Comparison of ENCODE assay signal across 1 cellular context in the genomic region with DNA sequence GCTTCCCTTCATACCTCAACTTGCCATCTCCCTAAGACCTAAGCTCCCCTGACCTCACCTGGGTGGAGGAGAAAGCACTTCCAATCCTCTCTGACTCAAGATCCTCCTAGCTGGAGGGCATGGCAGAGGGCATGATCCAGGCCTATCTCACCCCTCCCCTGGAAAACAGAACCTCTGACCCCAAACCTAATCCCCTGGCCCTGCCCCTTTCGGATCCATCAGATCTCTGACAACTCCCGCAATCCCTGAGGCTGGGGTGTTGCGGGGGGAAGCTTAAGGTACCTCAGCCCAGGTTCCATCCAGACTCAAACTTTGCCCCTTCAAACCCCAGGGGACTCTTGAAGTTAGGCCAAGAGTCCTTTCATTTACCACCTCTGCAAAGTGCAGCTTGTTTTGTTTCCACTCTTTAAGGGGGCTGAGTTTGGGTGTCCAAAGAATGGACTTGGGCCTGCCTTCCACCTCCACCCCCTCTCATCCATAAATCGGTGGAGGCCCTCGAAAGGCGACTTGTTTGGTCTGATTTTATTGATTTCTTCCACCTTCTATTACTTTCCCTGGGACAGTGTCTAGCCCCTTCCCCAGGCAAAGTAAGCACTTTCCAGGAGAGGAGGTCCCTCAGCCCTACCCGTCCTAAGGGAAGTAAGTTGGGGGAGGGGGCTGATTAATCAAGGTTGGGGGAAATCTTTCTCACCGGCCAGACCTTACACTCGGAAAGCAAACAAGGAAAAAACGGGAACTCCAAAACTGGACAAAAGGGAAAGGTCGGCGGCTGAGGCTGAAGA.
A peak's percentile ranks its signal among the peaks of the same experiment; 100 is the strongest.
TF ChIP-seq lines count a peak whose summit lies in the region.

No MANE protein-coding gene starts in this region.

TF ChIP-seq in HepG2, 621 proteins besides CTCF, POLR2A, EP300 and RAD21 (continued from another document and continues in another):
- TF ChIP-seq ZNF230 (CRISPR knock-in tag; IDR thresholded peaks at IDR 0.05) (no peak), ZFP37 (CRISPR knock-in tag; IDR thresholded peaks at IDR 0.05; ENCODE audit: borderline replicate concordance) (no peak), ZFY (CRISPR knock-in tag; IDR thresholded peaks at IDR 0.05) (peak; percentile 39), SKI (IDR thresholded peaks at IDR 0.05; ENCODE audit: partially characterized antibody) (peak; percentile 9), MYC (CRISPR knock-in tag; IDR thresholded peaks at IDR 0.05; ENCODE audit: borderline replicate concordance) (no peak), SP140L (CRISPR knock-in tag; IDR thresholded peaks at IDR 0.05; ENCODE audit: borderline replicate concordance) (no peak), JUN (CRISPR knock-in tag; IDR thresholded peaks at IDR 0.05) (peak; percentile 16; the same call in 1 of the 2 replicates), TBX2 (CRISPR knock-in tag; IDR thresholded peaks at IDR 0.05; ENCODE audit: borderline replicate concordance) (no peak), ZNF605 (CRISPR knock-in tag; IDR thresholded peaks at IDR 0.05) (peak; percentile 58), RBM39 (IDR thresholded peaks at IDR 0.05; ENCODE audit: low read depth, low read length, poor library complexity, severe bottlenecking) (peak; percentile 32), BCL6 (CRISPR knock-in tag; IDR thresholded peaks at IDR 0.05) (no peak), SP4 (CRISPR knock-in tag; IDR thresholded peaks at IDR 0.05) (peak; percentile 59; the same call in 1 of the 2 replicates), RFXAP (CRISPR knock-in tag; IDR thresholded peaks at IDR 0.05; ENCODE audit: borderline replicate concordance) (peak; percentile 20; the same call in 1 of the 2 replicates), NCOA1 (CRISPR knock-in tag; IDR thresholded peaks at IDR 0.05) (peak; percentile 87), RXRA (CRISPR knock-in tag; IDR thresholded peaks at IDR 0.05) (0 out of 2 replicates have a peak, but pooled peaks have one; percentile 6), FOXP1 (IDR thresholded peaks at IDR 0.05) (no peak), FOXP1 (CRISPR knock-in tag; IDR thresholded peaks at IDR 0.05) (no peak), HOXA3 (CRISPR knock-in tag; IDR thresholded peaks at IDR 0.05) (peak; percentile 16; the same call in 1 of the 2 replicates), NR2F1 (CRISPR knock-in tag; IDR thresholded peaks at IDR 0.05) (peak in 1 of 2 experiments; percentile 45; a peak in 1 of 4 replicates), ZNF614 (CRISPR knock-in tag; IDR thresholded peaks at IDR 0.05; ENCODE audit: borderline replicate concordance) (no peak), ZFYVE20 (CRISPR knock-in tag; IDR thresholded peaks at IDR 0.05; ENCODE audit: borderline replicate concordance, low read depth) (no peak), ATF7 (IDR thresholded peaks at IDR 0.05) (no peak), ATF7 (CRISPR knock-in tag; IDR thresholded peaks at IDR 0.05) (no peak), SMYD3 (CRISPR knock-in tag; IDR thresholded peaks at IDR 0.05) (0 out of 2 replicates have a peak, but pooled peaks have one; percentile 31), ZFP90 (CRISPR knock-in tag; IDR thresholded peaks at IDR 0.05; ENCODE audit: borderline replicate concordance) (no peak), RXRB (CRISPR knock-in tag; IDR thresholded peaks at IDR 0.05; ENCODE audit: borderline replicate concordance) (0 out of 2 replicates have a peak, but pooled peaks have one; percentile 11), ZNF768 (CRISPR knock-in tag; IDR thresholded peaks at IDR 0.05) (no peak), POLR2AphosphoS2 (IDR thresholded peaks at IDR 0.05; ENCODE audit: low read depth, low read length) (peak; percentile 71; the same call in 1 of the 2 replicates), ZNF350 (CRISPR knock-in tag; IDR thresholded peaks at IDR 0.05; ENCODE audit: borderline replicate concordance, low read depth) (peak; percentile 29; the same call in 1 of the 2 replicates), TCF7 (IDR thresholded peaks at IDR 0.05; ENCODE audit: low read depth) (0 out of 2 replicates have a peak, but pooled peaks have one; percentile 16), NR2F2 (IDR thresholded peaks at IDR 0.05; ENCODE audit: borderline replicate concordance, low read depth) (peak; percentile 55; the same call in 1 of the 2 replicates), IRF2 (CRISPR knock-in tag; IDR thresholded peaks at IDR 0.05) (0 out of 2 replicates have a peak, but pooled peaks have one; percentile 23), MAF1 (CRISPR knock-in tag; IDR thresholded peaks at IDR 0.05; ENCODE audit: borderline replicate concordance) (no peak), ZNF282 (IDR thresholded peaks at IDR 0.05; ENCODE audit: partially characterized antibody) (no peak), NFYC (CRISPR knock-in tag; IDR thresholded peaks at IDR 0.05) (no peak), ONECUT2 (CRISPR knock-in tag; IDR thresholded peaks at IDR 0.05) (peak; percentile 98), ZNF460 (CRISPR knock-in tag; IDR thresholded peaks at IDR 0.05; ENCODE audit: borderline replicate concordance) (no peak), ZNF652 (CRISPR knock-in tag; IDR thresholded peaks at IDR 0.05; ENCODE audit: borderline replicate concordance, low read depth) (no peak)
- TF ChIP-seq, protein P1, sequence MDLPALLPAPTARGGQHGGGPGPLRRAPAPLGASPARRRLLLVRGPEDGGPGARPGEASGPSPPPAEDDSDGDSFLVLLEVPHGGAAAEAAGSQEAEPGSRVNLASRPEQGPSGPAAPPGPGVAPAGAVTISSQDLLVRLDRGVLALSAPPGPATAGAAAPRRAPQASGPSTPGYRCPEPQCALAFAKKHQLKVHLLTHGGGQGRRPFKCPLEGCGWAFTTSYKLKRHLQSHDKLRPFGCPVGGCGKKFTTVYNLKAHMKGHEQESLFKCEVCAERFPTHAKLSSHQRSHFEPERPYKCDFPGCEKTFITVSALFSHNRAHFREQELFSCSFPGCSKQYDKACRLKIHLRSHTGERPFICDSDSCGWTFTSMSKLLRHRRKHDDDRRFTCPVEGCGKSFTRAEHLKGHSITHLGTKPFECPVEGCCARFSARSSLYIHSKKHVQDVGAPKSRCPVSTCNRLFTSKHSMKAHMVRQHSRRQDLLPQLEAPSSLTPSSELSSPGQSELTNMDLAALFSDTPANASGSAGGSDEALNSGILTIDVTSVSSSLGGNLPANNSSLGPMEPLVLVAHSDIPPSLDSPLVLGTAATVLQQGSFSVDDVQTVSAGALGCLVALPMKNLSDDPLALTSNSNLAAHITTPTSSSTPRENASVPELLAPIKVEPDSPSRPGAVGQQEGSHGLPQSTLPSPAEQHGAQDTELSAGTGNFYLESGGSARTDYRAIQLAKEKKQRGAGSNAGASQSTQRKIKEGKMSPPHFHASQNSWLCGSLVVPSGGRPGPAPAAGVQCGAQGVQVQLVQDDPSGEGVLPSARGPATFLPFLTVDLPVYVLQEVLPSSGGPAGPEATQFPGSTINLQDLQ (CRISPR knock-in tag; IDR thresholded peaks at IDR 0.05) = no peak
- TF ChIP-seq, protein P2, sequence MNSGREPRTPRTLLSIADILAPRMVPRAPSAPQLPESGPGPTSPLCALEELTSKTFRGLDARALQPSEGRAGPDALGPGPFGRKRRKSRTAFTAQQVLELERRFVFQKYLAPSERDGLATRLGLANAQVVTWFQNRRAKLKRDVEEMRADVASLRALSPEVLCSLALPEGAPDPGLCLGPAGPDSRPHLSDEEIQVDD (CRISPR knock-in tag; IDR thresholded peaks at IDR 0.05; ENCODE audit: borderline replicate concordance) = no peak
- TF ChIP-seq, protein P3, sequence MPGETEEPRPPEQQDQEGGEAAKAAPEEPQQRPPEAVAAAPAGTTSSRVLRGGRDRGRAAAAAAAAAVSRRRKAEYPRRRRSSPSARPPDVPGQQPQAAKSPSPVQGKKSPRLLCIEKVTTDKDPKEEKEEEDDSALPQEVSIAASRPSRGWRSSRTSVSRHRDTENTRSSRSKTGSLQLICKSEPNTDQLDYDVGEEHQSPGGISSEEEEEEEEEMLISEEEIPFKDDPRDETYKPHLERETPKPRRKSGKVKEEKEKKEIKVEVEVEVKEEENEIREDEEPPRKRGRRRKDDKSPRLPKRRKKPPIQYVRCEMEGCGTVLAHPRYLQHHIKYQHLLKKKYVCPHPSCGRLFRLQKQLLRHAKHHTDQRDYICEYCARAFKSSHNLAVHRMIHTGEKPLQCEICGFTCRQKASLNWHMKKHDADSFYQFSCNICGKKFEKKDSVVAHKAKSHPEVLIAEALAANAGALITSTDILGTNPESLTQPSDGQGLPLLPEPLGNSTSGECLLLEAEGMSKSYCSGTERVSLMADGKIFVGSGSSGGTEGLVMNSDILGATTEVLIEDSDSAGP (CRISPR knock-in tag; IDR thresholded peaks at IDR 0.05; ENCODE audit: borderline replicate concordance) = peak; percentile 76
- TF ChIP-seq, protein P4, sequence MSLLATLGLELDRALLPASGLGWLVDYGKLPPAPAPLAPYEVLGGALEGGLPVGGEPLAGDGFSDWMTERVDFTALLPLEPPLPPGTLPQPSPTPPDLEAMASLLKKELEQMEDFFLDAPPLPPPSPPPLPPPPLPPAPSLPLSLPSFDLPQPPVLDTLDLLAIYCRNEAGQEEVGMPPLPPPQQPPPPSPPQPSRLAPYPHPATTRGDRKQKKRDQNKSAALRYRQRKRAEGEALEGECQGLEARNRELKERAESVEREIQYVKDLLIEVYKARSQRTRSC (CRISPR knock-in tag; IDR thresholded peaks at IDR 0.05; ENCODE audit: low read depth) = no peak
- TF ChIP-seq, protein P5, sequence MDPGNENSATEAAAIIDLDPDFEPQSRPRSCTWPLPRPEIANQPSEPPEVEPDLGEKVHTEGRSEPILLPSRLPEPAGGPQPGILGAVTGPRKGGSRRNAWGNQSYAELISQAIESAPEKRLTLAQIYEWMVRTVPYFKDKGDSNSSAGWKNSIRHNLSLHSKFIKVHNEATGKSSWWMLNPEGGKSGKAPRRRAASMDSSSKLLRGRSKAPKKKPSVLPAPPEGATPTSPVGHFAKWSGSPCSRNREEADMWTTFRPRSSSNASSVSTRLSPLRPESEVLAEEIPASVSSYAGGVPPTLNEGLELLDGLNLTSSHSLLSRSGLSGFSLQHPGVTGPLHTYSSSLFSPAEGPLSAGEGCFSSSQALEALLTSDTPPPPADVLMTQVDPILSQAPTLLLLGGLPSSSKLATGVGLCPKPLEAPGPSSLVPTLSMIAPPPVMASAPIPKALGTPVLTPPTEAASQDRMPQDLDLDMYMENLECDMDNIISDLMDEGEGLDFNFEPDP (CRISPR knock-in tag; conservative IDR thresholded peaks at IDR 0.05) = peak; percentile 90; the same call in 1 of the 2 replicates
- TF ChIP-seq, protein P6, sequence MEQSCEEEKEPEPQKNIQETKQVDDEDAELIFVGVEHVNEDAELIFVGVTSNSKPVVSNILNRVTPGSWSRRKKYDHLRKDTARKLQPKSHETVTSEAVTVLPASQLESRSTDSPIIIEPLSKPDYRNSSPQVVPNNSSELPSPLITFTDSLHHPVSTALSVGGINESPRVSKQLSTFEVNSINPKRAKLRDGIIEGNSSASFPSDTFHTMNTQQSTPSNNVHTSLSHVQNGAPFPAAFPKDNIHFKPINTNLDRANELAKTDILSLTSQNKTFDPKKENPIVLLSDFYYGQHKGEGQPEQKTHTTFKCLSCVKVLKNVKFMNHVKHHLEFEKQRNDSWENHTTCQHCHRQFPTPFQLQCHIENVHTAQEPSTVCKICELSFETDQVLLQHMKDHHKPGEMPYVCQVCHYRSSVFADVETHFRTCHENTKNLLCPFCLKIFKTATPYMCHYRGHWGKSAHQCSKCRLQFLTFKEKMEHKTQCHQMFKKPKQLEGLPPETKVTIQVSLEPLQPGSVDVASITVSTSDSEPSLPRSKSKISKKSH (CRISPR knock-in tag; IDR thresholded peaks at IDR 0.05; ENCODE audit: borderline replicate concordance) = no peak
- TF ChIP-seq, protein P7, sequence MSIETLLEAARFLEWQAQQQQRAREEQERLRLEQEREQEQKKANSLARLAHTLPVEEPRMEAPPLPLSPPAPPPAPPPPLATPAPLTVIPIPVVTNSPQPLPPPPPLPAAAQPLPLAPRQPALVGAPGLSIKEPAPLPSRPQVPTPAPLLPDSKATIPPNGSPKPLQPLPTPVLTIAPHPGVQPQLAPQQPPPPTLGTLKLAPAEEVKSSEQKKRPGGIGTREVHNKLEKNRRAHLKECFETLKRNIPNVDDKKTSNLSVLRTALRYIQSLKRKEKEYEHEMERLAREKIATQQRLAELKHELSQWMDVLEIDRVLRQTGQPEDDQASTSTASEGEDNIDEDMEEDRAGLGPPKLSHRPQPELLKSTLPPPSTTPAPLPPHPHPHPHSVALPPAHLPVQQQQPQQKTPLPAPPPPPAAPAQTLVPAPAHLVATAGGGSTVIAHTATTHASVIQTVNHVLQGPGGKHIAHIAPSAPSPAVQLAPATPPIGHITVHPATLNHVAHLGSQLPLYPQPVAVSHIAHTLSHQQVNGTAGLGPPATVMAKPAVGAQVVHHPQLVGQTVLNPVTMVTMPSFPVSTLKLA (IDR thresholded peaks at IDR 0.05) = no peak
- TF ChIP-seq, protein P8, sequence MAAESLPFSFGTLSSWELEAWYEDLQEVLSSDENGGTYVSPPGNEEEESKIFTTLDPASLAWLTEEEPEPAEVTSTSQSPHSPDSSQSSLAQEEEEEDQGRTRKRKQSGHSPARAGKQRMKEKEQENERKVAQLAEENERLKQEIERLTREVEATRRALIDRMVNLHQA (CRISPR knock-in tag; IDR thresholded peaks at IDR 0.05) = no peak
- TF ChIP-seq, protein P9, sequence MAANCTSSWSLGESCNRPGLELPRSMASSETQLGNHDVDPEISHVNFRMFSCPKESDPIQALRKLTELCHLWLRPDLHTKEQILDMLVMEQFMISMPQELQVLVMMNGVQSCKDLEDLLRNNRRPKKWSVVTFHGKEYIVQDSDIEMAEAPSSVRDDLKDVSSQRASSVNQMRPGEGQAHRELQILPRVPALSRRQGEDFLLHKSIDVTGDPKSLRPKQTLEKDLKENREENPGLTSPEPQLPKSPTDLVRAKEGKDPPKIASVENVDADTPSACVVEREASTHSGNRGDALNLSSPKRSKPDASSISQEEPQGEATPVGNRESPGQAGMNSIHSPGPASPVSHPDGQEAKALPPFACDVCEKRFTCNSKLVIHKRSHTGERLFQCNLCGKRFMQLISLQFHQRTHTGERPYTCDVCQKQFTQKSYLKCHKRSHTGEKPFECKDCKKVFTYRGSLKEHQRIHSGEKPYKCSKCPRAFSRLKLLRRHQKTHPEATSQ (CRISPR knock-in tag; IDR thresholded peaks at IDR 0.05; ENCODE audit: borderline replicate concordance) = peak; percentile 42; the same call in 1 of the 2 replicates
- TF ChIP-seq, protein P10, sequence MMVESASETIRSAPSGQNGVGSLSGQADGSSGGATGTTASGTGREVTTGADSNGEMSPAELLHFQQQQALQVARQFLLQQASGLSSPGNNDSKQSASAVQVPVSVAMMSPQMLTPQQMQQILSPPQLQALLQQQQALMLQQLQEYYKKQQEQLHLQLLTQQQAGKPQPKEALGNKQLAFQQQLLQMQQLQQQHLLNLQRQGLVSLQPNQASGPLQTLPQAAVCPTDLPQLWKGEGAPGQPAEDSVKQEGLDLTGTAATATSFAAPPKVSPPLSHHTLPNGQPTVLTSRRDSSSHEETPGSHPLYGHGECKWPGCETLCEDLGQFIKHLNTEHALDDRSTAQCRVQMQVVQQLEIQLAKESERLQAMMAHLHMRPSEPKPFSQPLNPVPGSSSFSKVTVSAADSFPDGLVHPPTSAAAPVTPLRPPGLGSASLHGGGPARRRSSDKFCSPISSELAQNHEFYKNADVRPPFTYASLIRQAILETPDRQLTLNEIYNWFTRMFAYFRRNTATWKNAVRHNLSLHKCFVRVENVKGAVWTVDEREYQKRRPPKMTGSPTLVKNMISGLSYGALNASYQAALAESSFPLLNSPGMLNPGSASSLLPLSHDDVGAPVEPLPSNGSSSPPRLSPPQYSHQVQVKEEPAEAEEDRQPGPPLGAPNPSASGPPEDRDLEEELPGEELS (CRISPR knock-in tag; IDR thresholded peaks at IDR 0.05) = peak; percentile 13
